10 cellular contexts compared by ENCODE assay signal in genomic region chr4:86927843-86928395, GRCh38. TPM values are rescaled to one million over a fixed set of nuclear protein-coding genes. Genes with fewer than 3 reads are reported as not detected.
A peak's percentile ranks its signal among the peaks of the same experiment; 100 is the strongest.
DNase-seq lines count a peak whose midpoint lies in the region; ATAC-seq and TF ChIP-seq lines count a peak whose summit lies in the region.
"Had no signal": no experiment of that assay in that cellular context is flagged by ENCODE, and none has a peak within 500 bp of the region (broad histone marks: within the 10 kb centered on the region; RNA-seq: fewer than 3 reads in every experiment).

No MANE protein-coding gene starts in this region.

- H3K27ac ChIP-seq in esophagus squamous epithelium = peak overlapping the region; percentile 72 to 91 (median 80)
- no peak overlapping the region for H3K27ac ChIP-seq in spleen
- H3K27ac ChIP-seq: 22Rv1, Peyer's patch had no signal

- H3K9me3 Mint-ChIP-seq in stimulated activated effector memory CD8-positive, alpha-beta T cell treated with anti-CD3 and anti-CD28 coated beads, Interleukin-12 subunit alpha, Interleukin-12 subunit beta, amount 100 ng/mL, for 72 hours = no peaks in the 10 kb centered on the region

- peak; percentile 69 for ATAC-seq in stimulated activated effector memory CD8-positive, alpha-beta T cell treated with anti-CD3 and anti-CD28 coated beads, Interleukin-12 subunit alpha, Interleukin-12 subunit beta, amount 100 ng/mL, for 72 hours

- peak overlapping the region; percentile 43 for H3K27ac Mint-ChIP-seq in stimulated activated effector memory CD8-positive, alpha-beta T cell treated with anti-CD3 and anti-CD28 coated beads, Interleukin-12 subunit alpha, Interleukin-12 subunit beta, amount 100 ng/mL, for 72 hours

- H3K9me3 ChIP-seq in esophagus squamous epithelium = no peaks in the 10 kb centered on the region
- no peaks in the 10 kb centered on the region for H3K9me3 ChIP-seq in spleen
- H3K9me3 ChIP-seq: Peyer's patch had no signal

- H3K4me1 ChIP-seq in esophagus squamous epithelium = peaks cover 15 to 27% (median 19%) of the 10 kb centered on the region in 3 donors
- peaks cover 0 to 27% (median 15%) of the 10 kb centered on the region in 6 donors for H3K4me1 ChIP-seq in spleen
- H3K4me1 ChIP-seq: Peyer's patch had no signal

- intact Hi-C loops in esophagus squamous epithelium (cut with DNase I) (loop anchor here (5.0 kb wide), 1 partner anchor 309 kb away; no protein-coding TSS in a partner anchor), spleen (cut with DNase I; ENCODE audit: low total_unique reads) (loop anchor here (10.0 kb wide), 1 partner anchor 297 kb away; the partner anchor contains the start of gene KLHL8)

- TF ChIP-seq POLR2A in NB4 (IDR thresholded peaks at IDR 0.05; ENCODE audit: extremely low read depth, insufficient read length) (no peak), esophagus squamous epithelium (IDR thresholded peaks at IDR 0.05) (no peak), spleen (IDR thresholded peaks at IDR 0.05) (no peak)

- no peaks in the 10 kb centered on the region for H3K27me3 ChIP-seq in esophagus squamous epithelium
- no peaks in the 10 kb centered on the region for H3K27me3 ChIP-seq in spleen (replicated peaks in 1 of 7)
- H3K27me3 ChIP-seq: Peyer's patch had no signal

- 14 to 17% methylated on average over 2 of the region's 2 CpGs for WGBS in esophagus squamous epithelium, 2 donors
- WGBS in spleen, 5 donors = 17 to 65% (median 57%) methylated on average over 2 of the region's 2 CpGs

- DNase-seq in NCI-H2029 (lab: John Stamatoyannopoulos, UW) = peak; percentile 47
- DNase-seq in NCI-H2029 treated with DMSO at 0.1 percent for 48 hours (lab: John Stamatoyannopoulos, UW) = no peak
- peak; percentile 62 for DNase-seq in NB4 (ENCODE audit: low read depth)
- no peak for DNase-seq in esophagus squamous epithelium (lab: John Stamatoyannopoulos, UW)
- no peak for DNase-seq in stimulated activated effector memory CD8-positive, alpha-beta T cell treated with anti-CD3 and anti-CD28 coated beads, Interleukin-12 subunit alpha, Interleukin-12 subunit beta, amount 100 ng/mL, for 72 hours (ENCODE audit: low spot score in 2 of 2)
- no peak for DNase-seq in GM19240 (ENCODE audit: insufficient read length, low spot score)
- no peak for DNase-seq in spleen
- no peak for DNase-seq in NCI-H82 treated with DMSO at 0.1 percent for 48 hours (lab: John Stamatoyannopoulos, UW; ENCODE audit: unreplicated experiment)

- H3K4me3 Mint-ChIP-seq in stimulated activated effector memory CD8-positive, alpha-beta T cell treated with anti-CD3 and anti-CD28 coated beads, Interleukin-12 subunit alpha, Interleukin-12 subunit beta, amount 100 ng/mL, for 72 hours = no peak overlapping the region

- no peaks in the 10 kb centered on the region for H3K36me3 Mint-ChIP-seq in stimulated activated effector memory CD8-positive, alpha-beta T cell treated with anti-CD3 and anti-CD28 coated beads, Interleukin-12 subunit alpha, Interleukin-12 subunit beta, amount 100 ng/mL, for 72 hours

- H3K36me3 ChIP-seq in esophagus squamous epithelium (peaks cover 0 to 14% (median 0%) of the 10 kb centered on the region in 3 donors), spleen (peaks cover 0 to 5% (median 0%) of the 10 kb centered on the region in 6 donors)

- TF ChIP-seq CTCF in NB4 (IDR thresholded peaks at IDR 0.05; ENCODE audit: low read depth, low read length) = no peak
- TF ChIP-seq CTCF in esophagus squamous epithelium (IDR thresholded peaks at IDR 0.05) = no peak
- TF ChIP-seq CTCF in spleen (IDR thresholded peaks at IDR 0.05 in 8 of 11, conservative IDR thresholded peaks at IDR 0.05 in 3 of 11) = no peak

- H3K4me3 ChIP-seq in NB4 (ENCODE audit: low read depth, low read length) (no peak overlapping the region), esophagus squamous epithelium (no peak overlapping the region), spleen (no peak overlapping the region)
- H3K4me3 ChIP-seq: Peyer's patch had no signal

- H3K4me1 Mint-ChIP-seq in stimulated activated effector memory CD8-positive, alpha-beta T cell treated with anti-CD3 and anti-CD28 coated beads, Interleukin-12 subunit alpha, Interleukin-12 subunit beta, amount 100 ng/mL, for 72 hours = peaks cover 14% of the 10 kb centered on the region

RNA-seq across cellular contexts. Expression of gene AFF1, which starts 6.9 kb away (rescaled TPM):
- 10 to 100 TPM; 22.9 to 47.1 (median 34.0) TPM for total RNA-seq in esophagus squamous epithelium
- 100 to 1,000 TPM in 3 of 7 donors, 10 to 100 TPM in 4; 75.4 to 119 (median 99.6) TPM for total RNA-seq in spleen
- 1 to 10 TPM; 4.4 to 8.2 (median 5.4) TPM for polyA plus RNA-seq in spleen

RNA-seq across cellular contexts. Expression of gene C4orf36, which starts 35.7 kb away (rescaled TPM):
- 1 to 10 TPM; 1.3 to 5.0 (median 2.7) TPM for total RNA-seq in esophagus squamous epithelium
- total RNA-seq in spleen = 1 to 10 TPM in 1 of 7 donors, under 1 TPM in 1, not detected in 5; 0.82 to 1.1 TPM
- under 1 TPM in 1 of 3 donors, not detected in 2; 0.17 TPM for polyA plus RNA-seq in spleen

Comparison
In these comparisons a context has a peak if more than half of its experiments do, and no peak if none do; other contexts are left out.
1. DNase-seq: peak in NCI-H2029 (single experiment) and NB4 (single experiment); none in NCI-H2029 treated with DMSO at 0.1 percent for 48 hours (single experiment), esophagus squamous epithelium (single experiment), stimulated activated effector memory CD8-positive, alpha-beta T cell treated with anti-CD3 and anti-CD28 coated beads, Interleukin-12 subunit alpha, Interleukin-12 subunit beta, amount 100 ng/mL, for 72 hours (0 of 2), GM19240 (single experiment), spleen (single experiment) and NCI-H82 treated with DMSO at 0.1 percent for 48 hours (single experiment).
2. H3K27ac ChIP-seq: peak in esophagus squamous epithelium (4 of 4); none in spleen (0 of 8).